Comparison of ENCODE assay signal across 12 cellular contexts in the genomic region with DNA sequence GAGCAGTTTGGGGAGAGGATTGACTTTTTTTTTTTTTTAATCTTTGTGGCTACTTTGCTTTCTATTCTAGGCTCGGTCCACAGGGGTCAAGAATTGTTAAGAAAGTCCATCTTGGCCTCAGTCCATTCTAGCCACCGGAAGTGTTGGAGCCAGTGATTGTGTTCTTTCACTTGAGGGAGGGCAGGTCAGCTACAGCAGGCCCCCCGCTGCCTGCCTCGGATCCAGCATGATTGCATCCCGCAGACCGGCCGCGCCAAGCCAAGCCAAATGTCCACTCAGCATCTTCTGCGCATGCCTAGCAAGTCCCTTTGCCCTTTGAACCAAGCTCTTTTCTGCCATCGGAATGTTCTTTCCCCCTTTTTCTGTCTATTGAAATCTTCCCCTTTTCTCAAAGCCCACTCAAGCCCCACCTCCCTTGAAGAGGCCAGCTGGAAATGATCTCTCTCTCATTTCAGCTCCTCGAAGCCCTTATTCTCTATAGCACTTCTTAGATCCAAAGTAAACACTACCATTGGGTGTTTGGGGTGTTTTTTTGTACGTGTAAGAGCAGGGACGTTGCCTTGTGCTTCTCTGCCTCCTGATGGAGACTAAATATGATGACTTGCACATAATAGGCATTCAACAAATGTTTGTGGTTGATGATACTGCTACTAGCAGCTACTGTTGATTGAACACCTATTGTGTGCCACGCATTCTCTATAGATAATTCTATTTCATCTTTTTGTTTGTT.
A peak's percentile ranks its signal among the peaks of the same experiment; 100 is the strongest.
DNase-seq lines count a peak whose midpoint lies in the region; ATAC-seq and TF ChIP-seq lines count a peak whose summit lies in the region.
"Had no signal": no experiment of that assay in that cellular context is flagged by ENCODE, and none has a peak within 500 bp of the region (broad histone marks: within the 10 kb centered on the region; RNA-seq: fewer than 3 reads in every experiment).

No MANE protein-coding gene starts in this region.

- peak in 2 of 3 donors; percentile 10 for DNase-seq in CD4-positive, CD25-positive, alpha-beta regulatory T cell
- DNase-seq in NCI-H146 (lab: John Stamatoyannopoulos, UW): peak; percentile 52
- DNase-seq in choroid plexus epithelial cell (ENCODE audit: low read depth): peak; percentile 90
- DNase-seq in naive B cell: no peak
- no peak for DNase-seq in NCI-H1105 treated with DMSO at 0.1 percent for 48 hours (lab: John Stamatoyannopoulos, UW)
- no peak for DNase-seq in stimulated activated effector memory CD8-positive, alpha-beta T cell treated with anti-CD3 and anti-CD28 coated beads, Interleukin-12 subunit alpha, Interleukin-12 subunit beta, amount 100 ng/mL, for 72 hours (ENCODE audit: low spot score in 2 of 2)
- no peak for DNase-seq in activated CD4-positive, alpha-beta T cell treated with anti-CD3 and anti-CD28 coated beads, Interleukin-2, amount 50 U/mL, for 4 hours
- DNase-seq: activated CD8-positive, alpha-beta memory T cell treated with anti-CD3 and anti-CD28 coated beads, Interleukin-2, amount 50 U/mL, for 4 hours; central memory CD4-positive, alpha-beta T cell had no signal

- H3K4me1 Mint-ChIP-seq in CD4-positive, CD25-positive, alpha-beta regulatory T cell: peaks cover 3 to 8% (median 5%) of the 10 kb centered on the region in 4 donors
- H3K4me1 Mint-ChIP-seq in naive B cell: peaks cover 5 to 7% (median 6%) of the 10 kb centered on the region in 3 donors
- peaks cover 12% of the 10 kb centered on the region for H3K4me1 Mint-ChIP-seq in stimulated activated effector memory CD8-positive, alpha-beta T cell treated with anti-CD3 and anti-CD28 coated beads, Interleukin-12 subunit alpha, Interleukin-12 subunit beta, amount 100 ng/mL, for 72 hours

- H3K4me3 Mint-ChIP-seq in CD4-positive, CD25-positive, alpha-beta regulatory T cell: peak overlapping the region in 1 of 4 donors; percentile 53
- no peak overlapping the region for H3K4me3 Mint-ChIP-seq in naive B cell
- no peak overlapping the region for H3K4me3 Mint-ChIP-seq in stimulated activated effector memory CD8-positive, alpha-beta T cell treated with anti-CD3 and anti-CD28 coated beads, Interleukin-12 subunit alpha, Interleukin-12 subunit beta, amount 100 ng/mL, for 72 hours
- H3K4me3 Mint-ChIP-seq: T-helper 1 cell treated with Interleukin-12 subunit alpha and Interleukin-12 subunit beta and Interleukin-4 antibody, amounts not matched to agents 30 μg/mL and 1 μg/mL, for 36 hours had no signal

- no peak overlapping the region for H3K4me3 ChIP-seq in CD4-positive, CD25-positive, alpha-beta regulatory T cell (ENCODE audit: low read depth, low read length)
- H3K4me3 ChIP-seq in choroid plexus epithelial cell (ENCODE audit: low read depth, low read length): no peak overlapping the region

- H3K36me3 ChIP-seq in CD4-positive, CD25-positive, alpha-beta regulatory T cell (ENCODE audit: control insufficient read depth, insufficient read depth, low read length): no peaks in the 10 kb centered on the region
- H3K36me3 ChIP-seq: tibial nerve had no signal

- H3K27me3 ChIP-seq in CD4-positive, CD25-positive, alpha-beta regulatory T cell (ENCODE audit: control insufficient read depth, insufficient read depth, low read length): no peaks in the 10 kb centered on the region
- H3K27me3 ChIP-seq: tibial nerve had no signal

- H3K4me1 ChIP-seq in CD4-positive, CD25-positive, alpha-beta regulatory T cell (ENCODE audit: control insufficient read depth, insufficient read depth, low read length, poor library complexity, severe bottlenecking): peaks cover 3% of the 10 kb centered on the region

- no peaks in the 10 kb centered on the region for H3K36me3 Mint-ChIP-seq in CD4-positive, CD25-positive, alpha-beta regulatory T cell
- H3K36me3 Mint-ChIP-seq in naive B cell: no peaks in the 10 kb centered on the region
- no peaks in the 10 kb centered on the region for H3K36me3 Mint-ChIP-seq in stimulated activated effector memory CD8-positive, alpha-beta T cell treated with anti-CD3 and anti-CD28 coated beads, Interleukin-12 subunit alpha, Interleukin-12 subunit beta, amount 100 ng/mL, for 72 hours

- no peak for ATAC-seq in CD4-positive, CD25-positive, alpha-beta regulatory T cell (ENCODE audit: low read depth in 2 of 2)
- ATAC-seq in naive B cell (ENCODE audit: low read depth in 2 of 2): peak; percentile 32 to 52
- ATAC-seq in stimulated activated effector memory CD8-positive, alpha-beta T cell treated with anti-CD3 and anti-CD28 coated beads, Interleukin-12 subunit alpha, Interleukin-12 subunit beta, amount 100 ng/mL, for 72 hours: no peak
- ATAC-seq in GM21423 (IDR thresholded peaks at IDR 0.05; ENCODE audit: unreplicated experiment): no peak

- peaks cover 0 to 2% (median 0%) of the 10 kb centered on the region in 7 donors for H3K9me3 Mint-ChIP-seq in CD4-positive, CD25-positive, alpha-beta regulatory T cell
- H3K9me3 Mint-ChIP-seq in naive B cell: peaks cover 0 to 2% (median 0%) of the 10 kb centered on the region in 7 donors
- H3K9me3 Mint-ChIP-seq in stimulated activated effector memory CD8-positive, alpha-beta T cell treated with anti-CD3 and anti-CD28 coated beads, Interleukin-12 subunit alpha, Interleukin-12 subunit beta, amount 100 ng/mL, for 72 hours: no peaks in the 10 kb centered on the region
- H3K9me3 Mint-ChIP-seq: T-helper 1 cell treated with Interleukin-12 subunit alpha and Interleukin-12 subunit beta and Interleukin-4 antibody, amounts not matched to agents 30 μg/mL and 1 μg/mL, for 36 hours had no signal

- peak; percentile 31 for TF ChIP-seq CTCF in choroid plexus epithelial cell (conservative IDR thresholded peaks at IDR 0.05; ENCODE audit: low read depth, low read length)

- H3K27ac Mint-ChIP-seq in CD4-positive, CD25-positive, alpha-beta regulatory T cell: peak overlapping the region in 1 of 3 donors; percentile 57
- H3K27ac Mint-ChIP-seq in naive B cell: peak overlapping the region in 1 of 6 donors; percentile 2
- H3K27ac Mint-ChIP-seq in stimulated activated effector memory CD8-positive, alpha-beta T cell treated with anti-CD3 and anti-CD28 coated beads, Interleukin-12 subunit alpha, Interleukin-12 subunit beta, amount 100 ng/mL, for 72 hours: no peak overlapping the region
- H3K27ac Mint-ChIP-seq: T-helper 1 cell treated with Interleukin-12 subunit alpha and Interleukin-12 subunit beta and Interleukin-4 antibody, amounts not matched to agents 30 μg/mL and 1 μg/mL, for 36 hours had no signal

- peaks cover 7% of the 10 kb centered on the region for H3K27me3 Mint-ChIP-seq in CD4-positive, CD25-positive, alpha-beta regulatory T cell
- peaks cover 4 to 14% (median 12%) of the 10 kb centered on the region in 3 donors for H3K27me3 Mint-ChIP-seq in naive B cell

- H3K9me3 ChIP-seq in CD4-positive, CD25-positive, alpha-beta regulatory T cell (ENCODE audit: control insufficient read depth in 2 of 2, low read length in 2 of 2): no peaks in the 10 kb centered on the region
- H3K9me3 ChIP-seq: tibial nerve had no signal

- H3K27ac ChIP-seq in CD4-positive, CD25-positive, alpha-beta regulatory T cell (ENCODE audit: insufficient read depth, low read length, poor library complexity, severe bottlenecking): no peak overlapping the region

Comparison
In these comparisons a context has a peak if more than half of its experiments do, and no peak if none do; other contexts are left out.
1. ATAC-seq: peak in naive B cell (2 of 2); none in CD4-positive, CD25-positive, alpha-beta regulatory T cell (0 of 2), stimulated activated effector memory CD8-positive, alpha-beta T cell treated with anti-CD3 and anti-CD28 coated beads, Interleukin-12 subunit alpha, Interleukin-12 subunit beta, amount 100 ng/mL, for 72 hours (single experiment) and GM21423 (single experiment).
2. DNase-seq: peak in CD4-positive, CD25-positive, alpha-beta regulatory T cell (2 of 3), NCI-H146 (single experiment) and choroid plexus epithelial cell (single experiment); none in naive B cell (single experiment), NCI-H1105 treated with DMSO at 0.1 percent for 48 hours (single experiment), stimulated activated effector memory CD8-positive, alpha-beta T cell treated with anti-CD3 and anti-CD28 coated beads, Interleukin-12 subunit alpha, Interleukin-12 subunit beta, amount 100 ng/mL, for 72 hours (0 of 2) and activated CD4-positive, alpha-beta T cell treated with anti-CD3 and anti-CD28 coated beads, Interleukin-2, amount 50 U/mL, for 4 hours (0 of 2).